7 cellular contexts compared by ENCODE assay signal in genomic region chr6:35048631-35049083, GRCh38.
DNase-seq lines count a peak whose midpoint lies in the region; ATAC-seq and TF ChIP-seq lines count a peak whose summit lies in the region.

No MANE protein-coding gene starts in this region.

- H3K4ac ChIP-seq in H9 (ENCODE audit: low read depth, low read length) = no peak overlapping the region; the same call in 1 of the 2 replicates

- peaks cover 18% of the 10 kb centered on the region for H3K4me1 ChIP-seq in H9 (ENCODE audit: insufficient read depth, low read length)

- peaks cover 5 to 6% (median 5%) of the 10 kb centered on the region in 3 experiments; a peak in 4 of 7 replicates for H3K36me3 Mint-ChIP-seq in H9 (ENCODE audit: insufficient read depth in 1 of 3, low read depth in 3 of 3)
- no peaks in the 10 kb centered on the region for H3K36me3 Mint-ChIP-seq in T-helper 2 cell treated with Interferon-gamma antibody and Interleukin-4, amounts not matched to agents 5 μg/mL and 100 μg/mL, for 36 hours (ENCODE audit: low read depth)

- no peak overlapping the region for H3T11ph ChIP-seq in H9 (ENCODE audit: low read length)

- no peak overlapping the region for H4K8ac ChIP-seq in H9 (replicated peaks; ENCODE audit: insufficient read length, low read depth, low read length)

- no peak overlapping the region for H2BK5ac ChIP-seq in H9 (ENCODE audit: insufficient read length, low read length)

- no peaks in the 10 kb centered on the region for H3K9me3 Mint-ChIP-seq in H9
- no peaks in the 10 kb centered on the region for H3K9me3 Mint-ChIP-seq in T-helper 2 cell treated with Interferon-gamma antibody and Interleukin-4, amounts not matched to agents 5 μg/mL and 100 μg/mL, for 36 hours

- no peaks in the 10 kb centered on the region for H3K79me1 ChIP-seq in H9 (ENCODE audit: insufficient read depth, low read depth, low read length, poor library complexity, severe bottlenecking)

- no peaks in the 10 kb centered on the region for H4K20me1 ChIP-seq in H9 (ENCODE audit: control insufficient read depth, insufficient read depth, insufficient read length)

- WGBS in H9 (ENCODE audit: extremely low coverage, insufficient read length, low lambda C conversion rate) = no CpG with 5 or more reads among the region's 11 CpGs

- no peaks in the 10 kb centered on the region for H3K27me3 Mint-ChIP-seq in H9 (ENCODE audit: low read depth)
- no peaks in the 10 kb centered on the region for H3K27me3 Mint-ChIP-seq in T-helper 2 cell treated with Interferon-gamma antibody and Interleukin-4, amounts not matched to agents 5 μg/mL and 100 μg/mL, for 36 hours (ENCODE audit: low read depth)

- no peak overlapping the region for H2AK5ac ChIP-seq in H9 (ENCODE audit: insufficient read length, low read length)

- DNase-seq in H9 (peak; percentile 68), fibroblast of pulmonary artery (ENCODE audit: low read depth) (peak; percentile 68), occipital lobe (lab: John Stamatoyannopoulos, UW) (peak; percentile 48)
- peak; percentile 12 for DNase-seq in T-helper 2 cell treated with Interferon-gamma antibody and Interleukin-4, amounts not matched to agents 5 μg/mL and 100 μg/mL, for 36 hours (ENCODE audit: low spot score)

- H3K23ac ChIP-seq in H9 (ENCODE audit: insufficient read length, low read depth, low read length) = no peak overlapping the region

- peak overlapping the region; percentile 7 for H4K91ac ChIP-seq in H9 (ENCODE audit: insufficient read length, low read depth, low read length)

- peak; percentile 56; the same call in 2 of the 3 replicates for TF ChIP-seq CTCF in H9 (conservative IDR thresholded peaks at IDR 0.05)
- TF ChIP-seq CTCF in fibroblast of pulmonary artery (IDR thresholded peaks at IDR 0.05; ENCODE audit: low read length, missing control alignments) = peak; percentile 47

- H3K4me3 ChIP-seq in fibroblast of pulmonary artery (replicated peaks; ENCODE audit: low read depth, low read length) = no peak overlapping the region

- H3K9ac ChIP-seq in H9 (ENCODE audit: extremely low read depth, insufficient read length, low read length) = no peak overlapping the region

- H3K4me3 Mint-ChIP-seq in H9 = no peak overlapping the region
- H3K4me3 Mint-ChIP-seq in T-helper 2 cell treated with Interferon-gamma antibody and Interleukin-4, amounts not matched to agents 5 μg/mL and 100 μg/mL, for 36 hours = no peak overlapping the region

- H4K5ac ChIP-seq in H9 (ENCODE audit: insufficient read length, low read depth, low read length) = no peak overlapping the region

- no peaks in the 10 kb centered on the region for H3K79me2 ChIP-seq in H9 (ENCODE audit: insufficient read depth, low read length)

- H3K4me2 ChIP-seq in H9 (ENCODE audit: insufficient read depth, insufficient read length, low read length) = no peak overlapping the region

- peak overlapping the region; percentile 71 for H3K27ac ChIP-seq in H9 (ENCODE audit: insufficient read length, low read depth, low read length)

- H3K18ac ChIP-seq in H9 (ENCODE audit: insufficient read length, low read depth, low read length) = peak overlapping the region; percentile 97

- H3K56ac ChIP-seq in H9 (ENCODE audit: insufficient read length, low read depth, low read length) = no peak overlapping the region

- no peak overlapping the region for H2AFZ ChIP-seq in H9 (ENCODE audit: low read length)

- no peaks in the 10 kb centered on the region for H3K9me3 ChIP-seq in H9 (ENCODE audit: control insufficient read depth, low read depth, low read length)

- no peak overlapping the region for H2BK20ac ChIP-seq in H9 (ENCODE audit: low read depth, low read length, poor library complexity, severe bottlenecking)

- no peak overlapping the region for H2BK15ac ChIP-seq in H9 (ENCODE audit: low read depth, low read length)

- no peak overlapping the region for H3K27ac Mint-ChIP-seq in H9
- no peak overlapping the region for H3K27ac Mint-ChIP-seq in T-helper 2 cell treated with Interferon-gamma antibody and Interleukin-4, amounts not matched to agents 5 μg/mL and 100 μg/mL, for 36 hours

- H3K14ac ChIP-seq in H9 (ENCODE audit: insufficient read depth, low read length) = peak overlapping the region; percentile 94

- no peaks in the 10 kb centered on the region for H3K23me2 ChIP-seq in H9 (ENCODE audit: insufficient read length, low read depth, low read length, poor library complexity, severe bottlenecking)

- peaks cover 3% of the 10 kb centered on the region in 2 experiments; a peak in 3 of 4 replicates for H3K4me1 Mint-ChIP-seq in H9
- peaks cover 15% of the 10 kb centered on the region for H3K4me1 Mint-ChIP-seq in T-helper 2 cell treated with Interferon-gamma antibody and Interleukin-4, amounts not matched to agents 5 μg/mL and 100 μg/mL, for 36 hours (ENCODE audit: low read depth)

- H2BK120ac ChIP-seq in H9 (ENCODE audit: low read depth, low read length, poor library complexity, severe bottlenecking) = peak overlapping the region; percentile 71

- no peak for ATAC-seq in HG03460 (IDR thresholded peaks at IDR 0.05; ENCODE audit: unreplicated experiment)
- no peak for ATAC-seq in HG02571 (IDR thresholded peaks at IDR 0.05; ENCODE audit: unreplicated experiment)
- ATAC-seq in GM21786 (IDR thresholded peaks at IDR 0.05; ENCODE audit: unreplicated experiment) = no peak

- no peaks in the 10 kb centered on the region for H3K27me3 ChIP-seq in H9 (ENCODE audit: insufficient read depth, low read length)

- no peak overlapping the region for H2BK12ac ChIP-seq in H9 (ENCODE audit: insufficient read length, low read depth, low read length)

Comparison
In these comparisons a context has a peak if more than half of its experiments do, and no peak if none do; other contexts are left out.
1. DNase-seq: peak in every context shown above with its lines; median percentile 68 in H9; 68 in fibroblast of pulmonary artery; 48 in occipital lobe; 12 in T-helper 2 cell treated with Interferon-gamma antibody and Interleukin-4, amounts not matched to agents 5 μg/mL and 100 μg/mL, for 36 hours.